In the genomic region with DNA sequence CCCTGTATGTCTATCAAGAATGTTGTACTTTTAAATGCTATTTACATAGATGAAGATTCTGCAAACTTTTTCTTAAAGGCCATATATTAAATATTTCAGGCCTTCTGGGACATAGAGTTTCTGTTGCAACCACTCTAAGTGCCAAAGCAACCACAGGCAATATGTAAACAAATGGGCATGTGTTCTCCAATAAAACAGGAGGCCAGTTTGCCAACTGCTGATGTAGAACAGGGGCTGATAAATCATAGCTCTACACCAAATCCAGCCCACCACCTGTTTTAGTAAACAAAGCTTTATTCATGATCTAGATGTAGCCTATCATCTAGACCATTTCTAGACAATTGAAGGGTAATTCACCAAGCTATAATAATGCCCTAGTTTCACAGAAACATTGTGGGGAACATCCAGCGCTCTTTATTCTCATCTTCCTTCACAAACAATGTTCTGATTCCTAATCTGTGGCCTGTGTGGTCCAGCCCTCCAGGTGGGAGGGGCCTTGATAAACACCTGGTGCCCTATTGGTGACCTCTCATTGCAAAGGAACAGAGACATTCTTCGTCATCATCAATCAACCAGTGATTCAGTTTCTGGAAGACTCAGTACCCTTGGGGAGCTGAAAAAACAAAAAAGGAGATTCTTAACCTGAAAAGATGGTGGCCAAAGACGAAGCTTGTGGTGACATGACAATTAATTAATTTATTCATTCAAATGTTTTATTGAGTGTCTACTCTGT, we compare ENCODE assay signal across 1 cellular context.
TF ChIP-seq lines count a peak whose summit lies in the region.

No MANE protein-coding gene starts in this region.

TF ChIP-seq in GM12878, 131 proteins besides CTCF, POLR2A, EP300 and RAD21 (continued from another document):
- TF ChIP-seq STAT1 (conservative IDR thresholded peaks at IDR 0.05), result no peak
